ENCODE assay signal across 8 cellular contexts in genomic region chr7:151059362-151060112, GRCh38. TPM values are rescaled to one million over a fixed set of nuclear protein-coding genes. Genes with fewer than 3 reads are reported as not detected.
DNase-seq lines count a peak whose midpoint lies in the region; ATAC-seq and TF ChIP-seq lines count a peak whose summit lies in the region.

A gene with protein sequence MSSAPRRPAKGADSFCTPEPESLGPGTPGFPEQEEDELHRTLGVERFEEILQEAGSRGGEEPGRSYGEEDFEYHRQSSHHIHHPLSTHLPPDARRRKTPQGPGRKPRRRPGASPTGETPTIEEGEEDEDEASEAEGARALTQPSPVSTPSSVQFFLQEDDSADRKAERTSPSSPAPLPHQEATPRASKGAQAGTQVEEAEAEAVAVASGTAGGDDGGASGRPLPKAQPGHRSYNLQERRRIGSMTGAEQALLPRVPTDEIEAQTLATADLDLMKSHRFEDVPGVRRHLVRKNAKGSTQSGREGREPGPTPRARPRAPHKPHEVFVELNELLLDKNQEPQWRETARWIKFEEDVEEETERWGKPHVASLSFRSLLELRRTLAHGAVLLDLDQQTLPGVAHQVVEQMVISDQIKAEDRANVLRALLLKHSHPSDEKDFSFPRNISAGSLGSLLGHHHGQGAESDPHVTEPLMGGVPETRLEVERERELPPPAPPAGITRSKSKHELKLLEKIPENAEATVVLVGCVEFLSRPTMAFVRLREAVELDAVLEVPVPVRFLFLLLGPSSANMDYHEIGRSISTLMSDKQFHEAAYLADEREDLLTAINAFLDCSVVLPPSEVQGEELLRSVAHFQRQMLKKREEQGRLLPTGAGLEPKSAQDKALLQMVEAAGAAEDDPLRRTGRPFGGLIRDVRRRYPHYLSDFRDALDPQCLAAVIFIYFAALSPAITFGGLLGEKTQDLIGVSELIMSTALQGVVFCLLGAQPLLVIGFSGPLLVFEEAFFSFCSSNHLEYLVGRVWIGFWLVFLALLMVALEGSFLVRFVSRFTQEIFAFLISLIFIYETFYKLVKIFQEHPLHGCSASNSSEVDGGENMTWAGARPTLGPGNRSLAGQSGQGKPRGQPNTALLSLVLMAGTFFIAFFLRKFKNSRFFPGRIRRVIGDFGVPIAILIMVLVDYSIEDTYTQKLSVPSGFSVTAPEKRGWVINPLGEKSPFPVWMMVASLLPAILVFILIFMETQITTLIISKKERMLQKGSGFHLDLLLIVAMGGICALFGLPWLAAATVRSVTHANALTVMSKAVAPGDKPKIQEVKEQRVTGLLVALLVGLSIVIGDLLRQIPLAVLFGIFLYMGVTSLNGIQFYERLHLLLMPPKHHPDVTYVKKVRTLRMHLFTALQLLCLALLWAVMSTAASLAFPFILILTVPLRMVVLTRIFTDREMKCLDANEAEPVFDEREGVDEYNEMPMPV (plus strand): TSS chr7:151059589. CDS start chr7:151061988, 2,399 bp downstream.

- H3K4me2 ChIP-seq in OCI-LY7 (ENCODE audit: low read length), result peak within 1 kb of the TSS; percentile 98

- no peaks in the 10 kb centered on the region for H4K20me1 ChIP-seq in OCI-LY7 (ENCODE audit: insufficient read depth, low read length)

- ATAC-seq in GM18867 (IDR thresholded peaks at IDR 0.05; ENCODE audit: unreplicated experiment), result peak; percentile 35
- ATAC-seq in HG03354 (IDR thresholded peaks at IDR 0.05; ENCODE audit: poor library complexity, severe bottlenecking, unreplicated experiment), result peak; percentile 35
- peak; percentile 38 for ATAC-seq in stimulated activated effector memory CD8-positive, alpha-beta T cell treated with anti-CD3 and anti-CD28 coated beads, Interleukin-12 subunit alpha, Interleukin-12 subunit beta, amount 100 ng/mL, for 72 hours

- H3K36me3 Mint-ChIP-seq in activated T-cell treated with anti-CD3 and anti-CD28 coated beads, Interleukin-2, amount 50 U/mL, for 24 hours (ENCODE audit: low read depth), result peaks cover 31% of the 10 kb centered on the region
- peaks cover 24% of the 10 kb centered on the region for H3K36me3 Mint-ChIP-seq in stimulated activated effector memory CD8-positive, alpha-beta T cell treated with anti-CD3 and anti-CD28 coated beads, Interleukin-12 subunit alpha, Interleukin-12 subunit beta, amount 100 ng/mL, for 72 hours

- H3K27ac ChIP-seq in OCI-LY7 (ENCODE audit: low read depth, low read length, poor library complexity, severe bottlenecking), result peak within 1 kb of the TSS; percentile 70

- TF ChIP-seq CTCF in AG09309 (IDR thresholded peaks at IDR 0.05; ENCODE audit: control insufficient read depth, insufficient read depth, low read depth, low read length, missing control alignments), result peak; percentile 50
- TF ChIP-seq CTCF in OCI-LY7 (conservative IDR thresholded peaks at IDR 0.05; ENCODE audit: low read length), result peak; percentile 73
- TF ChIP-seq CTCF in epithelial cell of proximal tubule (conservative IDR thresholded peaks at IDR 0.05; ENCODE audit: low read depth, low read length), result peak; percentile 51

- CTCF ChIA-PET in OCI-LY7 (lab: Charles Lee; ENCODE audit: unreplicated experiment), result interaction anchor here (0.6 kb wide), 1 partner anchor 27 kb away, joined by 3 read pairs; no protein-coding TSS in a partner anchor

- no peaks in the 10 kb centered on the region for H3K9me2 ChIP-seq in OCI-LY7 (ENCODE audit: insufficient read depth, low read length)

- H2AFZ ChIP-seq in OCI-LY7 (ENCODE audit: low read length), result peak within 1 kb of the TSS; percentile 87

- no peaks in the 10 kb centered on the region for H3K9me3 Mint-ChIP-seq in activated T-cell treated with anti-CD3 and anti-CD28 coated beads, Interleukin-2, amount 50 U/mL, for 24 hours
- no peaks in the 10 kb centered on the region for H3K9me3 Mint-ChIP-seq in stimulated activated effector memory CD8-positive, alpha-beta T cell treated with anti-CD3 and anti-CD28 coated beads, Interleukin-12 subunit alpha, Interleukin-12 subunit beta, amount 100 ng/mL, for 72 hours

- peak within 1 kb of the TSS; percentile 83 for H3K4me3 ChIP-seq in AG09309 (ENCODE audit: control insufficient read depth, low read depth, low read length)
- H3K4me3 ChIP-seq in OCI-LY7 (ENCODE audit: low read depth, low read length, poor library complexity, severe bottlenecking), result peak within 1 kb of the TSS; percentile 98
- H3K4me3 ChIP-seq in epithelial cell of proximal tubule (ENCODE audit: low read depth, low read length), result peak within 1 kb of the TSS; percentile 71

- H3K9me3 ChIP-seq in OCI-LY7 (ENCODE audit: low read length), result no peaks in the 10 kb centered on the region

- peaks cover 36% of the 10 kb centered on the region for H3K4me1 Mint-ChIP-seq in activated T-cell treated with anti-CD3 and anti-CD28 coated beads, Interleukin-2, amount 50 U/mL, for 24 hours (ENCODE audit: low read depth)
- peaks cover 41% of the 10 kb centered on the region for H3K4me1 Mint-ChIP-seq in stimulated activated effector memory CD8-positive, alpha-beta T cell treated with anti-CD3 and anti-CD28 coated beads, Interleukin-12 subunit alpha, Interleukin-12 subunit beta, amount 100 ng/mL, for 72 hours

- H3K36me3 ChIP-seq in OCI-LY7 (ENCODE audit: insufficient read depth, low read length), result peaks cover 11% of the 10 kb centered on the region

- peaks cover 33% of the 10 kb centered on the region for H3K4me1 ChIP-seq in OCI-LY7 (ENCODE audit: insufficient read depth, low read length, poor library complexity, severe bottlenecking)

- BruUV-seq in OCI-LY7 (replicated peaks; lab: Mats Ljungman, UMichigan), result no TSS peak

- POLR2A ChIA-PET in OCI-LY7 (lab: Charles Lee), result interaction anchor here (0.8 to 1.3 kb wide), 2 partner anchors 9 to 24 kb away, joined by 3 read pairs; partner anchors contain the start of gene TMUB1

- H3K4me3 Mint-ChIP-seq in activated T-cell treated with anti-CD3 and anti-CD28 coated beads, Interleukin-2, amount 50 U/mL, for 24 hours, result peak within 1 kb of the TSS; percentile 94
- peak within 1 kb of the TSS; percentile 93 for H3K4me3 Mint-ChIP-seq in stimulated activated effector memory CD8-positive, alpha-beta T cell treated with anti-CD3 and anti-CD28 coated beads, Interleukin-12 subunit alpha, Interleukin-12 subunit beta, amount 100 ng/mL, for 72 hours

- no peak for DNase-seq in AG09309 (ENCODE audit: low read depth)
- DNase-seq in OCI-LY7 (ENCODE audit: low spot score), result peak; percentile 83
- peak; percentile 87 for DNase-seq in activated T-cell treated with anti-CD3 and anti-CD28 coated beads, Interleukin-2, amount 50 U/mL, for 24 hours
- DNase-seq in epithelial cell of proximal tubule (ENCODE audit: low read depth), result no peak
- peak; percentile 69 for DNase-seq in mucosa of gallbladder (ENCODE audit: low spot score)
- peak; percentile 69 to 88 for DNase-seq in stimulated activated effector memory CD8-positive, alpha-beta T cell treated with anti-CD3 and anti-CD28 coated beads, Interleukin-12 subunit alpha, Interleukin-12 subunit beta, amount 100 ng/mL, for 72 hours (ENCODE audit: low spot score in 2 of 2)

- H3K27me3 Mint-ChIP-seq in activated T-cell treated with anti-CD3 and anti-CD28 coated beads, Interleukin-2, amount 50 U/mL, for 24 hours, result no peaks in the 10 kb centered on the region

- peak within 1 kb of the TSS; percentile 96 for H3K27ac Mint-ChIP-seq in activated T-cell treated with anti-CD3 and anti-CD28 coated beads, Interleukin-2, amount 50 U/mL, for 24 hours
- H3K27ac Mint-ChIP-seq in stimulated activated effector memory CD8-positive, alpha-beta T cell treated with anti-CD3 and anti-CD28 coated beads, Interleukin-12 subunit alpha, Interleukin-12 subunit beta, amount 100 ng/mL, for 72 hours, result peak within 1 kb of the TSS; percentile 91

- intact Hi-C loops in OCI-LY7 (cut with micrococcal nuclease; ENCODE audit: unreplicated experiment), result loop anchor here (1.0 kb wide), 2 partner anchors 21 to 52 kb away; partner anchors contain the start of gene FASTK

- H3K79me2 ChIP-seq in OCI-LY7 (ENCODE audit: insufficient read depth, low read depth, low read length), result peaks cover 14% of the 10 kb centered on the region; the same call in 1 of the 2 replicates

RNA-seq across cellular contexts. Expression of the gene that starts here (rescaled TPM):
- 64.2 and 112 TPM in 2 replicates for total RNA-seq in OCI-LY7 (2014; rRNA removed; shearing (Covaris generic))
- total RNA-seq in OCI-LY7 (2022), result 81.4 and 86.0 TPM in 2 replicates
- total RNA-seq in epithelial cell of proximal tubule, result 115 and 164 TPM in 2 replicates
- total RNA-seq in mucosa of gallbladder, result 193 TPM

Comparison
In these comparisons a context has a peak if more than half of its experiments do, and no peak if none do; other contexts are left out.
1. DNase-seq: peak in OCI-LY7 (single experiment), activated T-cell treated with anti-CD3 and anti-CD28 coated beads, Interleukin-2, amount 50 U/mL, for 24 hours (single experiment), mucosa of gallbladder (single experiment) and stimulated activated effector memory CD8-positive, alpha-beta T cell treated with anti-CD3 and anti-CD28 coated beads, Interleukin-12 subunit alpha, Interleukin-12 subunit beta, amount 100 ng/mL, for 72 hours (2 of 2); none in AG09309 (single experiment) and epithelial cell of proximal tubule (single experiment).
2. Peak in every context shown above with its lines, with median percentiles within 50 percentile points of each other: H3K4me3 ChIP-seq, CTCF ChIP-seq and ATAC-seq.